8 cellular contexts compared by ENCODE assay signal in the genomic region with DNA sequence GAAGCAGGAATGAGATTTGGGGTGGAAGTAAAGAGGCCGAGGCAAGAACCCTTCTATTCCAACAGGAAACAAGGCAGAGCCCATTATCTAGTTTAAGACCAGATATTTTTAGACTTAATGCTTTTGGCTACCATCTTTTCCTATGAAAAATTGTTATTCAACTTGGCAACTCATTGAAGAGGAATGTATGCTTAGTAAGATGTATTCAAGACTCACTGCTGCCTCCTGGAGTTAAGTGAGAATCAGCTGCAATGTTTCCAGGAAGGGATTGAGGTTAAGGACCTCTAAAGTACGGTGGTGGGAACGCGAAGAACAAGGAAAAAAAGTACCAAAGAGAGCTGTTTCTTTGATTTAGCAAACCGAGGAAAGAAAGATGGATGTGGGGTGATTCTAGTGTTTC.
DNase-seq lines count a peak whose midpoint lies in the region; ATAC-seq and TF ChIP-seq lines count a peak whose summit lies in the region.

No MANE protein-coding gene starts in this region.

- H3K27me3 ChIP-seq in PC-9 (ENCODE audit: insufficient read depth, low read depth) = no peaks in the 10 kb centered on the region
- no peaks in the 10 kb centered on the region for H3K27me3 ChIP-seq in CD8-positive, alpha-beta T cell (ENCODE audit: insufficient read depth, low read length)

- no peaks in the 10 kb centered on the region for H3K4me1 ChIP-seq in PC-9 (replicated peaks; ENCODE audit: insufficient read depth)
- H3K4me1 ChIP-seq in CD8-positive, alpha-beta T cell (ENCODE audit: insufficient read depth, low read length) = no peaks in the 10 kb centered on the region

- H3K9me3 Mint-ChIP-seq in CD8-positive, alpha-beta T cell = no peaks in the 10 kb centered on the region

- H3K4me1 Mint-ChIP-seq in CD8-positive, alpha-beta T cell (ENCODE audit: low read depth) = no peaks in the 10 kb centered on the region

- no peaks in the 10 kb centered on the region for H3K36me3 ChIP-seq in PC-9 (ENCODE audit: low read depth)
- H3K36me3 ChIP-seq in CD8-positive, alpha-beta T cell (ENCODE audit: insufficient read depth, low read length) = no peaks in the 10 kb centered on the region

- no peak overlapping the region for H2AFZ ChIP-seq in PC-9

- no peak overlapping the region for H3K27ac Mint-ChIP-seq in CD8-positive, alpha-beta T cell

- H3K79me2 ChIP-seq in PC-9 (ENCODE audit: low read depth) = no peaks in the 10 kb centered on the region

- DNase-seq in GM12864 (ENCODE audit: low read depth) = no peak
- DNase-seq in PC-9 = peak in 1 of 2 experiments; percentile 49
- peak; percentile 45 for DNase-seq in fibroblast of the conjunctiva (ENCODE audit: low read depth)
- DNase-seq in NCI-H2029 (lab: John Stamatoyannopoulos, UW) = no peak
- no peak for DNase-seq in CD8-positive, alpha-beta T cell

- ATAC-seq in GM18909 (IDR thresholded peaks at IDR 0.05; ENCODE audit: poor library complexity, unreplicated experiment) (no peak), HG03135 (IDR thresholded peaks at IDR 0.05; ENCODE audit: unreplicated experiment) (no peak)
- ATAC-seq in CD8-positive, alpha-beta T cell = no peak

- no peak overlapping the region for H3K4me3 Mint-ChIP-seq in CD8-positive, alpha-beta T cell

- no peaks in the 10 kb centered on the region for H3K9me2 ChIP-seq in PC-9 (ENCODE audit: insufficient read depth)

- no peaks in the 10 kb centered on the region for H4K20me1 ChIP-seq in PC-9 (ENCODE audit: insufficient read depth)

- peaks cover 4% of the 10 kb centered on the region for H3K36me3 Mint-ChIP-seq in CD8-positive, alpha-beta T cell

- no TSS peak for BruUV-seq in PC-9 (replicated peaks; lab: Mats Ljungman, UMichigan)

- intact Hi-C loops in PC-9 (cut with micrococcal nuclease; ENCODE audit: unreplicated experiment) = no loop called here
- intact Hi-C loops in CD8-positive, alpha-beta T cell (cut with DNase I, micrococcal nuclease) = no loop called here

- H3K27ac ChIP-seq in 22Rv1 = no peak overlapping the region
- H3K27ac ChIP-seq in PC-9 = no peak overlapping the region
- no peak overlapping the region for H3K27ac ChIP-seq in CD8-positive, alpha-beta T cell (ENCODE audit: low read depth, low read length)

- peak; percentile 58 for TF ChIP-seq CTCF in 22Rv1 (IDR thresholded peaks at IDR 0.05)
- TF ChIP-seq CTCF in GM12864 (IDR thresholded peaks at IDR 0.05; ENCODE audit: low read depth, low read length, missing control alignments) = peak; percentile 38
- TF ChIP-seq CTCF in PC-9 (conservative IDR thresholded peaks at IDR 0.05) = peak; percentile 34; the same call in 1 of the 2 replicates
- TF ChIP-seq CTCF in CD8-positive, alpha-beta T cell (IDR thresholded peaks at IDR 0.05) = no peak

- CTCF ChIA-PET in PC-9 (lab: Charles Lee) = interaction anchor here (0.7 to 1.0 kb wide), 2 partner anchors 335 to 937 kb away, joined by 3 read pairs; no protein-coding TSS in a partner anchor
- CTCF ChIA-PET in CD8-positive, alpha-beta T cell (lab: Charles Lee) = interaction anchor here (1.2 to 3.4 kb wide), 3 partner anchors 10 to 16 kb away, joined by 4 to 11 read pairs (median 4); no protein-coding TSS in a partner anchor

- no peaks in the 10 kb centered on the region for H3K9me3 ChIP-seq in PC-9 (ENCODE audit: insufficient read depth, low read depth)
- no peaks in the 10 kb centered on the region for H3K9me3 ChIP-seq in CD8-positive, alpha-beta T cell (ENCODE audit: low read length)

- POLR2A ChIA-PET in PC-9 (lab: Charles Lee; ENCODE audit: unreplicated experiment) = no interaction called here
- POLR2A ChIA-PET in CD8-positive, alpha-beta T cell (lab: Charles Lee) = no interaction called here

- H3K4me3 ChIP-seq in GM12864 (ENCODE audit: low read depth, low read length) = no peak overlapping the region
- no peak overlapping the region for H3K4me3 ChIP-seq in PC-9
- no peak overlapping the region for H3K4me3 ChIP-seq in CD8-positive, alpha-beta T cell (ENCODE audit: low read depth, low read length)

- H3K4me2 ChIP-seq in PC-9 = no peak overlapping the region

- no peaks in the 10 kb centered on the region for H3F3A ChIP-seq in PC-9 (ENCODE audit: insufficient read depth, low read depth)

- H3K27me3 Mint-ChIP-seq in CD8-positive, alpha-beta T cell (ENCODE audit: low read depth) = no peaks in the 10 kb centered on the region
